In genomic region chr4:55092504-55092903, GRCh38 we compare ENCODE assay signal across 28 cellular contexts. TPM values are rescaled to one million over a fixed set of nuclear protein-coding genes. Genes with fewer than 3 reads are reported as not detected.
"Had no signal": no experiment of that assay in that cellular context is flagged by ENCODE, and none has a peak within 500 bp of the region (broad histone marks: within the 10 kb centered on the region; RNA-seq: fewer than 3 reads in every experiment).

No MANE protein-coding gene starts in this region.

- H3K27me3 ChIP-seq: ovary, right atrium auricular region, right lobe of liver, tibial nerve, uterus had no signal

- H3K4me1 ChIP-seq: right lobe of liver, uterus had no signal

- DNase-seq: hippocampal formation; kidney glomerular epithelial cell; left cardiac atrium; lower lobe of right lung; mesendoderm; midbrain; mucosa of descending colon; naive thymus-derived CD4-positive, alpha-beta T cell; ovary; right lobe of liver; stimulated activated CD4-positive, alpha-beta T cell treated with anti-CD3 and anti-CD28 coated beads, Interleukin-1b, Interleukin-23, amount 100 ng/mL, for 48 hours; stimulated activated CD4-positive, alpha-beta T cell treated with anti-CD3 and anti-CD28 coated beads, Interleukin-2, amount 100 ng/mL, for 48 hours; stimulated activated CD4-positive, alpha-beta T cell treated with anti-CD3 and anti-CD28 coated beads, Interleukin-4, amount 100 ng/mL, for 4 hours; stimulated activated CD8-positive, alpha-beta memory T cell treated with anti-CD3 and anti-CD28 coated beads, Interleukin-4, amount 100 ng/mL, for 48 hours; stimulated activated naive CD4-positive, alpha-beta T cell treated with Interleukin-2 at 50 U/mL for 16 hours; stimulated activated naive CD8-positive, alpha-beta T cell treated with anti-CD3 and anti-CD28 coated beads, Interleukin-15, amount 100 ng/mL, for 72 hours; substantia nigra; uterus had no signal

- H3K27ac ChIP-seq: lower lobe of right lung, ovary, right atrium auricular region, right lobe of liver, tibial nerve had no signal

- H3K4me3 ChIP-seq: lower lobe of right lung, mucosa of descending colon, ovary, right atrium auricular region, right lobe of liver, smooth muscle cell, tibial nerve, uterus had no signal

- H3K27me3 Mint-ChIP-seq: natural killer cell treated with Interleukin-12 subunit alpha and Interleukin-12 subunit beta and Interleukin-15 and Interleukin-18, amount 100 ng/mL, for 72 hours; progenitor cell of endocrine pancreas; stimulated activated memory B cell treated with anti-CD40 and anti-IgM and Interleukin-4, amounts not matched to agents 10 μg/mL and 1 μg/mL and 100 μg/mL, for 72 hours had no signal

- H3K9me3 Mint-ChIP-seq: natural killer cell treated with Interleukin-12 subunit alpha and Interleukin-12 subunit beta and Interleukin-15 and Interleukin-18, amount 100 ng/mL, for 72 hours; stimulated activated memory B cell treated with anti-CD40 and anti-IgM and Interleukin-4, amounts not matched to agents 10 μg/mL and 1 μg/mL and 100 μg/mL, for 72 hours; stimulated activated naive CD8-positive, alpha-beta T cell treated with anti-CD3 and anti-CD28 coated beads, Interleukin-15, amount 100 ng/mL, for 72 hours; type B pancreatic cell had no signal

- H3K36me3 Mint-ChIP-seq: naive thymus-derived CD4-positive, alpha-beta T cell; natural killer cell treated with Interleukin-12 subunit alpha and Interleukin-12 subunit beta and Interleukin-15 and Interleukin-18, amount 100 ng/mL, for 72 hours; stimulated activated memory B cell treated with anti-CD40 and anti-IgM and Interleukin-4, amounts not matched to agents 10 μg/mL and 1 μg/mL and 100 μg/mL, for 72 hours; type B pancreatic cell had no signal

- H3K4me3 Mint-ChIP-seq: naive thymus-derived CD4-positive, alpha-beta T cell; natural killer cell treated with Interleukin-12 subunit alpha and Interleukin-12 subunit beta and Interleukin-15 and Interleukin-18, amount 100 ng/mL, for 72 hours; stimulated activated memory B cell treated with anti-CD40 and anti-IgM and Interleukin-4, amounts not matched to agents 10 μg/mL and 1 μg/mL and 100 μg/mL, for 72 hours; stimulated activated naive CD8-positive, alpha-beta T cell treated with anti-CD3 and anti-CD28 coated beads, Interleukin-15, amount 100 ng/mL, for 72 hours; type B pancreatic cell had no signal

- H3K27ac Mint-ChIP-seq: naive thymus-derived CD4-positive, alpha-beta T cell; natural killer cell treated with Interleukin-12 subunit alpha and Interleukin-12 subunit beta and Interleukin-15 and Interleukin-18, amount 100 ng/mL, for 72 hours; progenitor cell of endocrine pancreas; stimulated activated memory B cell treated with anti-CD40 and anti-IgM and Interleukin-4, amounts not matched to agents 10 μg/mL and 1 μg/mL and 100 μg/mL, for 72 hours; type B pancreatic cell had no signal

- ATAC-seq: left lobe of liver; lower lobe of right lung; mucosa of descending colon; naive thymus-derived CD4-positive, alpha-beta T cell; natural killer cell treated with Interleukin-12 subunit alpha and Interleukin-12 subunit beta and Interleukin-15 and Interleukin-18, amount 100 ng/mL, for 72 hours; stimulated activated memory B cell treated with anti-CD40 and anti-IgM and Interleukin-4, amounts not matched to agents 10 μg/mL and 1 μg/mL and 100 μg/mL, for 72 hours; stimulated activated naive CD8-positive, alpha-beta T cell treated with anti-CD3 and anti-CD28 coated beads, Interleukin-15, amount 100 ng/mL, for 72 hours had no signal

- H3K9me3 ChIP-seq: lower lobe of right lung, mucosa of descending colon, ovary, right atrium auricular region, right lobe of liver, tibial nerve, uterus had no signal

- H3K36me3 ChIP-seq: ovary, right atrium auricular region, right lobe of liver, tibial nerve, uterus had no signal

- H3K4me1 Mint-ChIP-seq: naive thymus-derived CD4-positive, alpha-beta T cell; stimulated activated memory B cell treated with anti-CD40 and anti-IgM and Interleukin-4, amounts not matched to agents 10 μg/mL and 1 μg/mL and 100 μg/mL, for 72 hours had no signal

- H3K4me2 ChIP-seq: smooth muscle cell had no signal

RNA-seq across cellular contexts. Expression of gene KDR, which starts 32.9 kb away (rescaled TPM):
- total RNA-seq: naive thymus-derived CD4-positive, alpha-beta T cell; natural killer cell treated with Interleukin-12 subunit alpha and Interleukin-12 subunit beta and Interleukin-15 and Interleukin-18, amount 100 ng/mL, for 72 hours had no signal
- polyA plus RNA-seq: keratinocyte; naive thymus-derived CD4-positive, alpha-beta T cell; neural cell had no signal
